Comparison of ENCODE assay signal across 9 cellular contexts in genomic region chr4:6548201-6548881, GRCh38. TPM values are rescaled to one million over a fixed set of nuclear protein-coding genes. Genes with fewer than 3 reads are reported as not detected.
DNase-seq lines count a peak whose midpoint lies in the region; ATAC-seq lines count a peak whose summit lies in the region.
"Had no signal": no experiment of that assay in that cellular context is flagged by ENCODE, and none has a peak within 500 bp of the region (broad histone marks: within the 10 kb centered on the region; RNA-seq: fewer than 3 reads in every experiment).

No MANE protein-coding gene starts in this region.

- H3K79me2 ChIP-seq in trophoblast cell (ENCODE audit: control insufficient read depth, insufficient read depth, low read length, poor library complexity) = no peaks in the 10 kb centered on the region

- H3K36me3 Mint-ChIP-seq in activated naive CD8-positive, alpha-beta T cell treated with anti-CD3 and anti-CD28 coated beads for 36 hours = no peaks in the 10 kb centered on the region
- no peaks in the 10 kb centered on the region for H3K36me3 Mint-ChIP-seq in activated naive CD8-positive, alpha-beta T cell treated with anti-CD3 and anti-CD28 coated beads, Interleukin-2, amount 50 U/mL, for 24 hours (ENCODE audit: low read depth)

- H3K79me1 ChIP-seq in trophoblast cell (ENCODE audit: low read length) = no peaks in the 10 kb centered on the region

- H3K27ac ChIP-seq in trophoblast cell (ENCODE audit: low read depth, low read length) = no peak overlapping the region

- no peak overlapping the region for H3K4me3 Mint-ChIP-seq in activated naive CD8-positive, alpha-beta T cell treated with anti-CD3 and anti-CD28 coated beads for 36 hours
- no peak overlapping the region for H3K4me3 Mint-ChIP-seq in activated naive CD8-positive, alpha-beta T cell treated with anti-CD3 and anti-CD28 coated beads, Interleukin-2, amount 50 U/mL, for 24 hours

- no peak overlapping the region for H2AFZ ChIP-seq in trophoblast cell (ENCODE audit: insufficient read depth, low read length, poor library complexity)

- peak; percentile 8 for DNase-seq in activated naive CD8-positive, alpha-beta T cell treated with anti-CD3 and anti-CD28 coated beads for 36 hours
- DNase-seq in activated naive CD8-positive, alpha-beta T cell treated with anti-CD3 and anti-CD28 coated beads, Interleukin-2, amount 50 U/mL, for 24 hours = no peak
- peak; percentile 51 for DNase-seq in NCI-H226
- peak; percentile 2 to 29 for DNase-seq in dermis microvascular lymphatic vessel endothelial cell (ENCODE audit: low read depth in 2 of 2)
- DNase-seq in trophoblast cell = peak; percentile 9 to 50

- H3K4me2 ChIP-seq in trophoblast cell (ENCODE audit: low read length) = no peak overlapping the region

- H4K12ac ChIP-seq in trophoblast cell (ENCODE audit: low read depth, low read length) = no peak overlapping the region

- no peak overlapping the region for H2BK5ac ChIP-seq in trophoblast cell (ENCODE audit: low read depth, low read length, poor library complexity)

- H3K4me3 ChIP-seq in trophoblast cell (ENCODE audit: low read depth, low read length) = no peak overlapping the region

- H2BK12ac ChIP-seq in trophoblast cell (ENCODE audit: low read length) = no peak overlapping the region

- H3K36me3 ChIP-seq in trophoblast cell (ENCODE audit: control insufficient read depth in 1 of 2, insufficient read depth in 2 of 2, low read length in 2 of 2) = no peaks in the 10 kb centered on the region

- H3K27me3 Mint-ChIP-seq in activated naive CD8-positive, alpha-beta T cell treated with anti-CD3 and anti-CD28 coated beads for 36 hours = peaks cover 60% of the 10 kb centered on the region
- peaks cover 29% of the 10 kb centered on the region for H3K27me3 Mint-ChIP-seq in activated naive CD8-positive, alpha-beta T cell treated with anti-CD3 and anti-CD28 coated beads, Interleukin-2, amount 50 U/mL, for 24 hours

- H3K9me3 ChIP-seq in trophoblast cell (ENCODE audit: insufficient read depth, low read depth, low read length) = peaks cover 16% of the 10 kb centered on the region

- no peaks in the 10 kb centered on the region for H3K4me1 Mint-ChIP-seq in activated naive CD8-positive, alpha-beta T cell treated with anti-CD3 and anti-CD28 coated beads for 36 hours
- H3K4me1 Mint-ChIP-seq in activated naive CD8-positive, alpha-beta T cell treated with anti-CD3 and anti-CD28 coated beads, Interleukin-2, amount 50 U/mL, for 24 hours = no peaks in the 10 kb centered on the region

- H3K14ac ChIP-seq in trophoblast cell (ENCODE audit: low read length) = no peak overlapping the region

- H3K18ac ChIP-seq in trophoblast cell (ENCODE audit: low read length) = no peak overlapping the region

- no CpG with 5 or more reads among the region's 8 CpGs for WGBS in trophoblast cell (ENCODE audit: extremely low coverage, insufficient coverage, insufficient read length)

- H3K27me3 ChIP-seq in trophoblast cell (ENCODE audit: insufficient read depth, low read length) = no peaks in the 10 kb centered on the region

- H4K91ac ChIP-seq in trophoblast cell (ENCODE audit: low read depth, low read length) = no peak overlapping the region

- no peak overlapping the region for H2AK5ac ChIP-seq in trophoblast cell (ENCODE audit: low read length)

- no peak overlapping the region for H3K4ac ChIP-seq in trophoblast cell (ENCODE audit: low read depth, low read length)

- no peak overlapping the region for H3K27ac Mint-ChIP-seq in activated naive CD8-positive, alpha-beta T cell treated with anti-CD3 and anti-CD28 coated beads for 36 hours
- H3K27ac Mint-ChIP-seq in activated naive CD8-positive, alpha-beta T cell treated with anti-CD3 and anti-CD28 coated beads, Interleukin-2, amount 50 U/mL, for 24 hours = no peak overlapping the region
- H3K27ac Mint-ChIP-seq: activated naive CD4-positive, alpha-beta T cell treated with anti-CD3 and anti-CD28 coated beads, Interleukin-2, amount 50 U/mL, for 72 hours had no signal

- H3K23ac ChIP-seq in trophoblast cell (ENCODE audit: low read length) = no peak overlapping the region

- no peak overlapping the region for H2BK120ac ChIP-seq in trophoblast cell (ENCODE audit: insufficient read depth, low read length, poor library complexity)

- peaks cover 10% of the 10 kb centered on the region for H3K9me3 Mint-ChIP-seq in activated naive CD8-positive, alpha-beta T cell treated with anti-CD3 and anti-CD28 coated beads for 36 hours
- H3K9me3 Mint-ChIP-seq in activated naive CD8-positive, alpha-beta T cell treated with anti-CD3 and anti-CD28 coated beads, Interleukin-2, amount 50 U/mL, for 24 hours = peaks cover 10% of the 10 kb centered on the region

- no peaks in the 10 kb centered on the region for H3K4me1 ChIP-seq in trophoblast cell (ENCODE audit: control insufficient read depth in 1 of 2, insufficient read depth in 2 of 2, low read length in 2 of 2)

- no peak for ATAC-seq in activated naive CD8-positive, alpha-beta T cell treated with anti-CD3 and anti-CD28 coated beads, Interleukin-2, amount 50 U/mL, for 24 hours
- ATAC-seq in HG03045 (IDR thresholded peaks at IDR 0.05; ENCODE audit: unreplicated experiment) = no peak
- no peak for ATAC-seq in GM18520 (IDR thresholded peaks at IDR 0.05; ENCODE audit: unreplicated experiment)
- no peak for ATAC-seq in GM19023 (IDR thresholded peaks at IDR 0.05; ENCODE audit: unreplicated experiment)

- H4K8ac ChIP-seq in trophoblast cell (ENCODE audit: low read depth, low read length) = no peak overlapping the region

- no peak overlapping the region for H3K9ac ChIP-seq in trophoblast cell (ENCODE audit: low read length)

RNA-seq across cellular contexts. Expression of gene MAN2B2, which starts 26.6 kb away (rescaled TPM):
- 10 to 100 TPM; 10.6 to 10.9 TPM for total RNA-seq in activated naive CD8-positive, alpha-beta T cell treated with anti-CD3 and anti-CD28 coated beads for 36 hours
- total RNA-seq in dermis microvascular lymphatic vessel endothelial cell = 5.9 and 13.8 TPM in 2 replicates
- polyA plus RNA-seq in trophoblast cell (2013) = 14.5 and 15.1 TPM in 2 replicates
